ENCODE assay signal across 8 cellular contexts in the genomic region with DNA sequence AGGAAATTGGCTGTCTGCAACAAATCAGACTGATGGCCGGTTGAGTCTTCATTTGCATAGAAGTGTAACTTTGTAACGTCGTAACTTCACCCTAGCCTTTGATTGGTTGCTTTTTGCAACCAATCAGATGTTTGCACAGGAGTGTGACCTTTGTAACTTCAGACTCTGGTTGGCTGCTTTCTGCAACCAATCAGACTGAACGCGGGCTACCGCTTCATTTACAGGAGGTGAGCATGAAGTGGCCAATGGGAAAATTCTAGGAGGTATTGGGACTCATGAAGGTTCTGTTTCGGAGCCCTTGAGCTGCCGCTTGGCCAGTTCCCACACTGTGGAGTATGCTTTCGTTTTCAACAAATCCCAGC. TPM values are rescaled to one million over a fixed set of nuclear protein-coding genes. Genes with fewer than 3 reads are reported as not detected.
DNase-seq lines count a peak whose midpoint lies in the region; ATAC-seq and TF ChIP-seq lines count a peak whose summit lies in the region.

No MANE protein-coding gene starts in this region.

- intact Hi-C loops in adrenal gland (cut with DNase I) (no loop called here), left cardiac atrium (cut with DNase I) (loop anchor here in 1 of 2 donors (10.0 kb wide), 2 partner anchors 211 to 471 kb away; a partner anchor contains a TSS)

- H3K9ac ChIP-seq in OCI-LY3 (ENCODE audit: low read length) (peak overlapping the region; percentile 56), trophoblast cell (ENCODE audit: low read length) (no peak overlapping the region)

- H3K4me1 ChIP-seq in OCI-LY3 (ENCODE audit: low read length) (peaks cover 8% of the 10 kb centered on the region; the same call in 1 of the 2 replicates), adrenal gland (replicated peaks in 1 of 2) (peaks cover 0 to 5% of the 10 kb centered on the region in 2 donors), trophoblast cell (ENCODE audit: control insufficient read depth in 1 of 2, insufficient read depth in 2 of 2, low read length in 2 of 2) (peaks cover 0 to 4% of the 10 kb centered on the region in 2 experiments)

- no peaks in the 10 kb centered on the region for H3K27me3 ChIP-seq in OCI-LY3 (ENCODE audit: low read depth, low read length)
- H3K27me3 ChIP-seq in adrenal gland: no peaks in the 10 kb centered on the region
- no peaks in the 10 kb centered on the region for H3K27me3 ChIP-seq in trophoblast cell (ENCODE audit: insufficient read depth, low read length)

- H3K9me3 ChIP-seq in OCI-LY3 (ENCODE audit: insufficient read depth, low read length) (peaks cover 16% of the 10 kb centered on the region; the same call in 1 of the 2 replicates), adrenal gland (replicated peaks in 1 of 3) (peaks cover 0 to 22% (median 0%) of the 10 kb centered on the region in 3 donors), trophoblast cell (ENCODE audit: insufficient read depth, low read depth, low read length) (peaks cover 12% of the 10 kb centered on the region)

- TF ChIP-seq CTCF in OCI-LY3 (IDR thresholded peaks at IDR 0.05; ENCODE audit: low read depth, low read length): no peak
- no peak for TF ChIP-seq CTCF in adrenal gland (IDR thresholded peaks at IDR 0.05)

- H2AFZ ChIP-seq in OCI-LY3 (ENCODE audit: low read depth, low read length): peak overlapping the region; percentile 77
- H2AFZ ChIP-seq in trophoblast cell (ENCODE audit: insufficient read depth, low read length, poor library complexity): peak overlapping the region; percentile 66

- no peak overlapping the region for H2AK5ac ChIP-seq in trophoblast cell (ENCODE audit: low read length)

- H3K23ac ChIP-seq in trophoblast cell (ENCODE audit: low read length): no peak overlapping the region

- H3K79me2 ChIP-seq in OCI-LY3 (ENCODE audit: low read length) (peaks cover 13% of the 10 kb centered on the region), trophoblast cell (ENCODE audit: control insufficient read depth, insufficient read depth, low read length, poor library complexity) (peaks cover 2% of the 10 kb centered on the region)

- no peak overlapping the region for H4K91ac ChIP-seq in trophoblast cell (ENCODE audit: low read depth, low read length)

- H2BK5ac ChIP-seq in trophoblast cell (ENCODE audit: low read depth, low read length, poor library complexity): no peak overlapping the region

- H3K4me3 ChIP-seq in OCI-LY3 (ENCODE audit: low read length) (peak overlapping the region; percentile 82), adrenal gland (peak overlapping the region in 3 of 4 donors; percentile 63 to 73 (median 64)), trophoblast cell (ENCODE audit: low read depth, low read length) (no peak overlapping the region)

- no peak for TF ChIP-seq POLR2A in adrenal gland (IDR thresholded peaks at IDR 0.05)

- DNase-seq in DMS53 treated with DMSO at 0.1 percent for 48 hours (lab: John Stamatoyannopoulos, UW; ENCODE audit: unreplicated experiment): peak; percentile 78
- DNase-seq in HT-29 (ENCODE audit: low spot score): peak; percentile 35
- peak; percentile 72 to 93 (median 85) for DNase-seq in adrenal gland
- peak; percentile 75 for DNase-seq in left cardiac atrium
- DNase-seq in trophoblast cell: peak; percentile 50 to 77
- DNase-seq in ecto neural progenitor cell (ENCODE audit: low spot score): no peak

- peak; percentile 37 for ATAC-seq in GM21390 (IDR thresholded peaks at IDR 0.05; ENCODE audit: unreplicated experiment)
- ATAC-seq in left cardiac atrium: peak; percentile 81 to 86

- peak overlapping the region; percentile 55 for H4K8ac ChIP-seq in trophoblast cell (ENCODE audit: low read depth, low read length)

- H3K18ac ChIP-seq in trophoblast cell (ENCODE audit: low read length): no peak overlapping the region

- H4K20me1 ChIP-seq in OCI-LY3 (ENCODE audit: insufficient read depth, low read length): no peaks in the 10 kb centered on the region

- H2BK120ac ChIP-seq in trophoblast cell (ENCODE audit: insufficient read depth, low read length, poor library complexity): no peak overlapping the region

- H3K4ac ChIP-seq in trophoblast cell (ENCODE audit: low read depth, low read length): no peak overlapping the region

- H4K12ac ChIP-seq in trophoblast cell (ENCODE audit: low read depth, low read length): no peak overlapping the region

- H3K27ac ChIP-seq in OCI-LY3 (ENCODE audit: low read length) (peak overlapping the region; percentile 39), adrenal gland (peak overlapping the region; percentile 69 to 95 (median 91)), trophoblast cell (ENCODE audit: low read depth, low read length) (peak overlapping the region; percentile 54)

- no peak overlapping the region for H2BK12ac ChIP-seq in trophoblast cell (ENCODE audit: low read length)

- no peak overlapping the region for H3K14ac ChIP-seq in trophoblast cell (ENCODE audit: low read length)

- H3K4me2 ChIP-seq in OCI-LY3 (ENCODE audit: low read length): peak overlapping the region; percentile 69
- peak overlapping the region; percentile 84 for H3K4me2 ChIP-seq in trophoblast cell (ENCODE audit: low read length)

- H3K79me1 ChIP-seq in trophoblast cell (ENCODE audit: low read length): peaks cover 5% of the 10 kb centered on the region

- 0 to 6% (median 2%) methylated on average over 9 of the region's 9 CpGs for WGBS in adrenal gland, 4 donors
- no CpG with 5 or more reads among the region's 9 CpGs for WGBS in trophoblast cell (ENCODE audit: extremely low coverage, insufficient coverage, insufficient read length)

- H3K36me3 ChIP-seq in OCI-LY3 (replicated peaks; ENCODE audit: low read depth, low read length) (peaks cover 32% of the 10 kb centered on the region), adrenal gland (replicated peaks in 1 of 2) (no peaks in the 10 kb centered on the region), trophoblast cell (ENCODE audit: control insufficient read depth in 1 of 2, insufficient read depth in 2 of 2, low read length in 2 of 2) (peaks cover 3 to 7% of the 10 kb centered on the region in 2 experiments)

RNA-seq across cellular contexts. Expression of a gene that starts 0.4 kb away (rescaled TPM):
- total RNA-seq in HT-29 (2014; rRNA removed; shearing (Covaris generic)): 0.74 and 1.1 TPM in 2 replicates
- total RNA-seq in adrenal gland (10 to 100 TPM in 7 of 8 donors, 1 to 10 TPM in 1; 6.5 to 28.5 (median 20.6) TPM), left cardiac atrium (10 to 100 TPM; 13.6 to 14.7 TPM)
- polyA plus RNA-seq in adrenal gland: 10 to 100 TPM; 18.4 to 69.4 (median 26.1) TPM
- polyA plus RNA-seq in trophoblast cell (2013): 6.3 and 6.7 TPM in 2 replicates

RNA-seq across cellular contexts. Expression of a gene that starts 13.9 kb away (rescaled TPM):
- 2.1 and 9.4 TPM in 2 replicates for total RNA-seq in HT-29 (2014; rRNA removed; shearing (Covaris generic))
- total RNA-seq in adrenal gland: 10 to 100 TPM in 1 of 8 donors, 1 to 10 TPM in 7; 2.4 to 10.4 (median 6.6) TPM
- 1 to 10 TPM in 2 of 3 donors, under 1 TPM in 1; 0.97 to 4.4 (median 1.1) TPM for polyA plus RNA-seq in adrenal gland
- 1 to 10 TPM; 3.0 to 4.3 TPM for total RNA-seq in left cardiac atrium
- 2.8 and 2.9 TPM in 2 replicates for polyA plus RNA-seq in trophoblast cell (2013)

RNA-seq across cellular contexts. Expression of a gene that starts 39.3 kb away (rescaled TPM):
- total RNA-seq in HT-29 (2014; rRNA removed; shearing (Covaris generic)): 0.03 and 0.18 TPM in 2 replicates
- total RNA-seq in adrenal gland (10 to 100 TPM in 1 of 8 donors, 1 to 10 TPM in 7; 1.7 to 35.8 (median 3.0) TPM), left cardiac atrium (1 to 10 TPM; 1.8 TPM)
- polyA plus RNA-seq in adrenal gland: 1 to 10 TPM; 6.1 to 7.6 (median 7.1) TPM
- polyA plus RNA-seq in trophoblast cell (2013): 2.3 and 2.6 TPM in 2 replicates

Comparison
In these comparisons a context has a peak if more than half of its experiments do, and no peak if none do; other contexts are left out.
1. H3K27ac ChIP-seq: peak in every context shown above with its lines; median percentile 91 in adrenal gland; 54 in trophoblast cell; 39 in OCI-LY3.